Comparison of ENCODE assay signal across 25 cellular contexts in the genomic region with DNA sequence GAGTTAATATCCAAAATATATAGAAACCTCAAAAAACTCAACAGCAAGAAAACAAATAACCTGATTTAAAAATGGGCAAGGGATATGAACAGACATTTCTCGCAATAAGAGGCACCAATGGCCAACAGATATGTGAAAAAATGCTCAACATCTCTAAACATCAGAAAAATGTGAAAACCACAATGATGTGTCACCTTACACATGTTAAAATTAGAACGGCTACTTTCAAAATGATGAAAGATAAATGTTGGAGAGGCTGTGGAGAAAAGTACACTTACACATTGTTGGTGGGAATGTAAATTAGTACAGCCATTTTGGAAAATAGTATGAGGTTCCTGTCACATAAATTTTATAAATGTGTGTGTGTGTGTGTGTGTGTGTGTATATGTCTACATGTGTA.
DNase-seq lines count a peak whose midpoint lies in the region; ATAC-seq and TF ChIP-seq lines count a peak whose summit lies in the region.
"Had no signal": no experiment of that assay in that cellular context is flagged by ENCODE, and none has a peak within 500 bp of the region (broad histone marks: within the 10 kb centered on the region; RNA-seq: fewer than 3 reads in every experiment).

No MANE protein-coding gene starts in this region.

- no peak overlapping the region for H3K4me2 ChIP-seq in MM.1S (ENCODE audit: low read depth, low read length)

- H2AFZ ChIP-seq in MM.1S (ENCODE audit: low read length), result no peak overlapping the region

- peaks cover 4% of the 10 kb centered on the region; the same call in 1 of the 2 replicates for H3K4me1 ChIP-seq in MM.1S (ENCODE audit: low read length)
- H3K4me1 ChIP-seq: SJCRH30 had no signal

- peak; percentile 7 for DNase-seq in MM.1S
- peak; percentile 15 for DNase-seq in iris pigment epithelial cell (ENCODE audit: low read depth)
- no peak for DNase-seq in foreskin fibroblast
- DNase-seq in lower leg skin (ENCODE audit: low spot score in 2 of 2), result no peak
- no peak for DNase-seq in GM13976 (ENCODE audit: low spot score)
- DNase-seq: AML-193; C1 segment of cervical spinal cord; CD4-positive, alpha-beta memory T cell; COR-L47; DMS53; HCEC 1CT; KG1; NCI-H1092; NCI-H1417 treated with DMSO at 0.1 percent for 48 hours; NCI-H187; NCI-H2081 treated with DMSO at 0.1 percent for 48 hours; NCI-H2171; NCI-H226; NCI-H510A; SJCRH30; T-helper 17 cell had no signal

- H3F3A ChIP-seq in MM.1S (ENCODE audit: insufficient read depth, low read length), result no peaks in the 10 kb centered on the region

- no peaks in the 10 kb centered on the region for H4K20me1 ChIP-seq in MM.1S (ENCODE audit: insufficient read depth, low read length)

- no peaks in the 10 kb centered on the region for H3K36me3 ChIP-seq in MM.1S (replicated peaks; ENCODE audit: insufficient read depth, low read length)
- H3K36me3 ChIP-seq: SJCRH30 had no signal

- ATAC-seq in GM18502 (IDR thresholded peaks at IDR 0.05; ENCODE audit: poor library complexity, unreplicated experiment), result peak; percentile 47
- peak; percentile 51 for ATAC-seq in HG02852 (IDR thresholded peaks at IDR 0.05; ENCODE audit: unreplicated experiment)
- ATAC-seq in GM18517 (IDR thresholded peaks at IDR 0.05; ENCODE audit: unreplicated experiment), result no peak
- ATAC-seq: SK-N-SH treated with all-trans-retinoic acid at 6 μM for 48 hours, T-helper 17 cell had no signal

- no peak overlapping the region for H3K27ac ChIP-seq in MM.1S (ENCODE audit: low read length)
- H3K27ac ChIP-seq: SJCRH30 had no signal

- H3K27me3 ChIP-seq in MM.1S (replicated peaks; ENCODE audit: insufficient read depth, low read length), result no peaks in the 10 kb centered on the region
- H3K27me3 ChIP-seq: SJCRH30 had no signal

- intact Hi-C loops in lower leg skin (cut with DNase I; ENCODE audit: low total_unique reads), result no loop called here

- TF ChIP-seq CTCF in MM.1S (IDR thresholded peaks at IDR 0.05; ENCODE audit: low read length) (no peak), foreskin fibroblast (IDR thresholded peaks at IDR 0.05; ENCODE audit: low read depth, low read length) (no peak), lower leg skin (IDR thresholded peaks at IDR 0.05) (no peak), GM13976 (IDR thresholded peaks at IDR 0.05; ENCODE audit: borderline replicate concordance, control extremely low read depth, extremely low read depth, insufficient read depth, missing control alignments) (no peak)

- 80 to 95% methylated on average over 2 of the region's 2 CpGs for WGBS in lower leg skin, 2 donors

- in situ Hi-C loops in GM13976 (cut with MboI; ENCODE audit: low sequenced_read_pairs, unreplicated experiment), result no loop called here

- H3K9me3 ChIP-seq in MM.1S (replicated peaks; ENCODE audit: insufficient read depth, low read length), result no peaks in the 10 kb centered on the region
- H3K9me3 ChIP-seq: SJCRH30 had no signal

- no peaks in the 10 kb centered on the region for H3K9me2 ChIP-seq in MM.1S (replicated peaks; ENCODE audit: insufficient read depth, low read length)

- TF ChIP-seq POLR2A in lower leg skin (IDR thresholded peaks at IDR 0.05), result no peak

- no peak overlapping the region for H3K9ac ChIP-seq in MM.1S (ENCODE audit: low read length)

- no peak overlapping the region for H3K4me3 ChIP-seq in MM.1S (ENCODE audit: low read length)
- H3K4me3 ChIP-seq in foreskin fibroblast (ENCODE audit: low read depth in 1 of 2, low read length in 2 of 2), result no peak overlapping the region
- H3K4me3 ChIP-seq in lower leg skin (ENCODE audit: low read depth, poor library complexity, severe bottlenecking), result no peak overlapping the region
- H3K4me3 ChIP-seq: SJCRH30 had no signal

- H3K79me2 ChIP-seq in MM.1S (ENCODE audit: low read length), result no peaks in the 10 kb centered on the region

Comparison
In these comparisons a context has a peak if more than half of its experiments do, and no peak if none do; other contexts are left out.
1. DNase-seq: peak in MM.1S (single experiment) and iris pigment epithelial cell (single experiment); none in foreskin fibroblast (0 of 2), lower leg skin (0 of 2) and GM13976 (single experiment).